8 cellular contexts compared by ENCODE assay signal in the genomic region with DNA sequence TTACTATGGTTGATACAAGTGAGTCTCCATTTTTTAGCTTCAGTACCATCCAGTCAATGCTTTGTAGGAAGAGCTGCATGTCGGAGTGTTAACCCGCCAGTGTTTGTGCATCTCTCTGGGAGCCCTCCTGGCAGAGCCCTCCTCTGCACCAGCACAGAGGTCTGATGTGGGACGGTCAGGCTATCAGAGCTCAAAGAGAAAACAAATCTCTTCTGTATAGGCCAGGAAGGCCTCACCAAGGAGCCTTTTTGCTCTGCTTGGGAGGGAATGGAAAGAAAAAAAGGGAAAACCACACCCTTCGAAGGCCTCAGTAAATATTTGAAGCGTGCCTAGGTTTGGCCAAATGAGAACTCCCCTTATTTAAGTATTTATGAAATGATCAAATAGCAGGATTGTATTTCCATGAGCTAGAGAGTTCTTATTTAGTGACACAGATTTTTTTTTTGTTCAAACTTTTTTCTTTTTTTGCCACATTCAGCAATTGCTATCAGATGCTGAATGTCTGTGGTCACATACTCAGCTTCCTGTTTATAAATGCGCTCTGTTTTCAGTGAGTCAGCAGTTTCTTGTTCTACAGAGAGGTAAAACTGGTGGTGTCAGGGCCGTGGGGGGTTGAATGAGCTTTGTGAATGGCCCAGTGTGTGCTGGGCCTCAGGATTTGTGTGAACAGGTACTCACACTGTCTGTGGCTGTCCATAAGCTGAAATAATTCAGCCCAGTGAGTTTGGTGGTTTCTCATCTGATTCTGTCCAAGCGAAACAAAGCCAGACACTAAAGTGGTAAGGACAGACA.
DNase-seq lines count a peak whose midpoint lies in the region; ATAC-seq and TF ChIP-seq lines count a peak whose summit lies in the region.

No MANE protein-coding gene starts in this region.

- H3K4me3 ChIP-seq in MM.1S (ENCODE audit: low read length), result no peak overlapping the region; the same call in 1 of the 2 replicates
- H3K4me3 ChIP-seq in esophagus muscularis mucosa, result no peak overlapping the region
- no peak overlapping the region for H3K4me3 ChIP-seq in neuron (ENCODE audit: low read length)
- no peak overlapping the region for H3K4me3 ChIP-seq in urinary bladder (ENCODE audit: low read depth, low read length)

- peak overlapping the region; percentile 54 for H3K9ac ChIP-seq in MM.1S (ENCODE audit: low read length)

- no peak for TF ChIP-seq POLR2A in esophagus muscularis mucosa (IDR thresholded peaks at IDR 0.05; ENCODE audit: low read depth)

- H2AFZ ChIP-seq in MM.1S (ENCODE audit: low read length), result peak overlapping the region; percentile 38
- H2AFZ ChIP-seq in neuron (ENCODE audit: low read depth, low read length), result peak overlapping the region; percentile 69

- no peaks in the 10 kb centered on the region for H4K20me1 ChIP-seq in MM.1S (ENCODE audit: insufficient read depth, low read length)

- intact Hi-C loops in esophagus muscularis mucosa (cut with DNase I), result no loop called here

- peaks cover 22% of the 10 kb centered on the region for H3F3A ChIP-seq in MM.1S (ENCODE audit: insufficient read depth, low read length)

- DNase-seq in COLO829 (ENCODE audit: low spot score) (peak; percentile 56), MM.1S (peak; percentile 99), activated T-cell treated with anti-CD3 and anti-CD28 coated beads for 1 hour (ENCODE audit: low read depth) (peak; percentile 17), esophagus muscularis mucosa (ENCODE audit: extremely low spot score) (peak; percentile 74), cerebellum (ENCODE audit: low spot score) (no peak)

- no peak for TF ChIP-seq CTCF in MM.1S (IDR thresholded peaks at IDR 0.05; ENCODE audit: low read length)
- no peak for TF ChIP-seq CTCF in esophagus muscularis mucosa (IDR thresholded peaks at IDR 0.05)

- H3K9me3 ChIP-seq in MM.1S (replicated peaks; ENCODE audit: insufficient read depth, low read length) (no peaks in the 10 kb centered on the region), esophagus muscularis mucosa (no peaks in the 10 kb centered on the region), neuron (ENCODE audit: low read length) (no peaks in the 10 kb centered on the region)

- no peaks in the 10 kb centered on the region for H3K79me2 ChIP-seq in MM.1S (ENCODE audit: low read length)

- peak; percentile 73 for ATAC-seq in GM21825 (IDR thresholded peaks at IDR 0.05; ENCODE audit: unreplicated experiment)

- peak overlapping the region; percentile 95 for H3K27ac ChIP-seq in MM.1S (ENCODE audit: low read length)
- H3K27ac ChIP-seq in esophagus muscularis mucosa (replicated peaks in 1 of 4), result peak overlapping the region; percentile 2 to 59 (median 40)
- H3K27ac ChIP-seq in urinary bladder (ENCODE audit: low read depth), result peak overlapping the region; percentile 68

- no peak for TF ChIP-seq EP300 in esophagus muscularis mucosa (IDR thresholded peaks at IDR 0.05)

- peak overlapping the region; percentile 44 for H3K4me2 ChIP-seq in MM.1S (ENCODE audit: low read depth, low read length)

- 70% methylated on average over 8 of the region's 8 CpGs for WGBS in esophagus muscularis mucosa
- 64% methylated on average over 8 of the region's 8 CpGs for WGBS in urinary bladder

- no peaks in the 10 kb centered on the region for H3K9me2 ChIP-seq in MM.1S (replicated peaks; ENCODE audit: insufficient read depth, low read length)

- H3K27me3 ChIP-seq in MM.1S (replicated peaks; ENCODE audit: insufficient read depth, low read length), result no peaks in the 10 kb centered on the region
- H3K27me3 ChIP-seq in esophagus muscularis mucosa, result peaks cover 0 to 3% (median 0%) of the 10 kb centered on the region in 4 donors
- H3K27me3 ChIP-seq in neuron (ENCODE audit: insufficient read depth, low read length), result no peaks in the 10 kb centered on the region

- H3K36me3 ChIP-seq in MM.1S (replicated peaks; ENCODE audit: insufficient read depth, low read length) (no peaks in the 10 kb centered on the region), esophagus muscularis mucosa (no peaks in the 10 kb centered on the region), neuron (ENCODE audit: insufficient read depth, low read length) (no peaks in the 10 kb centered on the region), urinary bladder (ENCODE audit: insufficient read depth) (no peaks in the 10 kb centered on the region)

- H3K4me1 ChIP-seq in MM.1S (ENCODE audit: low read length) (peaks cover 44% of the 10 kb centered on the region), esophagus muscularis mucosa (peaks cover 9 to 14% (median 10%) of the 10 kb centered on the region in 4 donors), neuron (ENCODE audit: insufficient read depth, low read length) (peaks cover 7% of the 10 kb centered on the region), urinary bladder (ENCODE audit: insufficient read depth) (no peaks in the 10 kb centered on the region)

Comparison
In these comparisons a context has a peak if more than half of its experiments do, and no peak if none do; other contexts are left out.
1. H3K27ac ChIP-seq: peak in every context shown above with its lines; median percentile 95 in MM.1S; 68 in urinary bladder; 40 in esophagus muscularis mucosa.